8 cellular contexts compared by ENCODE assay signal in genomic region chr3:52454938-52455282, GRCh38. TPM values are rescaled to one million over a fixed set of nuclear protein-coding genes. Genes with fewer than 3 reads are reported as not detected.
DNase-seq lines count a peak whose midpoint lies in the region; ATAC-seq and TF ChIP-seq lines count a peak whose summit lies in the region.

No MANE protein-coding gene starts in this region.

- no peaks in the 10 kb centered on the region for H4K20me1 ChIP-seq in PC-9 (ENCODE audit: insufficient read depth)
- H4K20me1 ChIP-seq in fibroblast of lung (ENCODE audit: control insufficient read depth, extremely low read depth, insufficient read depth, low read length): no peaks in the 10 kb centered on the region

- H2AFZ ChIP-seq in PC-9: peak overlapping the region; percentile 67
- H2AFZ ChIP-seq in fibroblast of lung (ENCODE audit: low read length): peak overlapping the region; percentile 87

- H3K9me3 ChIP-seq in PC-9 (ENCODE audit: insufficient read depth, low read depth) (no peaks in the 10 kb centered on the region), fibroblast of lung (ENCODE audit: control insufficient read depth, insufficient read depth, low read depth, low read length) (no peaks in the 10 kb centered on the region), sigmoid colon (no peaks in the 10 kb centered on the region)

- CTCF ChIA-PET in PC-9 (lab: Charles Lee): no interaction called here

- TSS peak; percentile 34 for BruUV-seq in PC-9 (replicated peaks; lab: Mats Ljungman, UMichigan)

- H3K4me2 ChIP-seq in PC-9 (peak overlapping the region; percentile 77), fibroblast of lung (ENCODE audit: extremely low read depth, insufficient read depth, low read length) (peak overlapping the region; percentile 90)

- peak overlapping the region; percentile 62 for H3K9ac ChIP-seq in fibroblast of lung (ENCODE audit: insufficient read depth, low read length)

- H3F3A ChIP-seq in PC-9 (ENCODE audit: insufficient read depth, low read depth): peaks cover 11% of the 10 kb centered on the region; the same call in 1 of the 2 replicates

- H3K27ac ChIP-seq in PC-9 (no peak overlapping the region), fibroblast of lung (ENCODE audit: insufficient read depth, low read length) (peak overlapping the region; percentile 71), sigmoid colon (peak overlapping the region; percentile 93 to 95 (median 94))

- 11 to 53% methylated on average over 11 of the region's 11 CpGs for WGBS in sigmoid colon, 2 donors

- intact Hi-C loops in PC-9 (cut with micrococcal nuclease; ENCODE audit: unreplicated experiment): loop anchor here (2.0 to 5.0 kb wide), 2 partner anchors 72 to 238 kb away; no protein-coding TSS in a partner anchor
- intact Hi-C loops in sigmoid colon (cut with DNase I): loop anchor here (5.0 kb wide), 2 partner anchors 77 to 783 kb away; partner anchors contain the start of genes NT5DC2 and TEX264

- H3K27me3 ChIP-seq in PC-9 (ENCODE audit: insufficient read depth, low read depth) (no peaks in the 10 kb centered on the region), fibroblast of lung (ENCODE audit: control insufficient read depth, insufficient read depth, low read length) (no peaks in the 10 kb centered on the region), sigmoid colon (no peaks in the 10 kb centered on the region)

- H3K4me3 ChIP-seq in PC-9 (peak overlapping the region; percentile 81; the same call in 1 of the 2 replicates), fibroblast of lung (replicated peaks in 1 of 4; ENCODE audit: control extremely low read depth in 1 of 4, insufficient read depth in 1 of 4, low read depth in 3 of 4, low read length in 4 of 4) (peak overlapping the region; percentile 52 to 89 (median 68)), sigmoid colon (peak overlapping the region; percentile 95 to 96 (median 96))

- DNase-seq in PC-9: no peak
- no peak for DNase-seq in fibroblast of lung (ENCODE audit: low read depth in 2 of 2)
- no peak for DNase-seq in sigmoid colon
- no peak for DNase-seq in superior temporal gyrus (ENCODE audit: extremely low spot score)
- DNase-seq in erythroblast (lab: John Stamatoyannopoulos, UW): no peak
- no peak for DNase-seq in Ammon's horn (ENCODE audit: low spot score)

- H3K9me2 ChIP-seq in PC-9 (ENCODE audit: insufficient read depth): no peaks in the 10 kb centered on the region

- TF ChIP-seq EP300 in sigmoid colon (IDR thresholded peaks at IDR 0.05): no peak

- TF ChIP-seq CTCF in PC-9 (conservative IDR thresholded peaks at IDR 0.05) (no peak), fibroblast of lung (conservative IDR thresholded peaks at IDR 0.05 in 1 of 2, IDR thresholded peaks at IDR 0.05 in 1 of 2; ENCODE audit: low read depth in 1 of 2, low read length in 2 of 2) (no peak), sigmoid colon (IDR thresholded peaks at IDR 0.05) (no peak)

- POLR2A ChIA-PET in PC-9 (lab: Charles Lee; ENCODE audit: unreplicated experiment): no interaction called here

- TF ChIP-seq POLR2A in sigmoid colon (IDR thresholded peaks at IDR 0.05): no peak
- no peak for TF ChIP-seq POLR2A in erythroblast (IDR thresholded peaks at IDR 0.05; ENCODE audit: low read length)

- peaks cover 33% of the 10 kb centered on the region for H3K4me1 ChIP-seq in PC-9 (replicated peaks; ENCODE audit: insufficient read depth)
- peaks cover 7% of the 10 kb centered on the region for H3K4me1 ChIP-seq in fibroblast of lung (ENCODE audit: control insufficient read depth, extremely low read depth, insufficient read depth, low read length)
- peaks cover 0 to 33% (median 27%) of the 10 kb centered on the region in 4 donors for H3K4me1 ChIP-seq in sigmoid colon

- H3K36me3 ChIP-seq in PC-9 (ENCODE audit: low read depth) (no peaks in the 10 kb centered on the region), fibroblast of lung (ENCODE audit: control insufficient read depth, insufficient read depth, low read length) (peaks cover 9% of the 10 kb centered on the region), sigmoid colon (peaks cover 0 to 24% (median 22%) of the 10 kb centered on the region in 4 donors)

- peaks cover 8% of the 10 kb centered on the region; the same call in 1 of the 2 replicates for H3K79me2 ChIP-seq in PC-9 (ENCODE audit: low read depth)
- H3K79me2 ChIP-seq in fibroblast of lung (ENCODE audit: control insufficient read depth, insufficient read depth, low read length): peaks cover 22% of the 10 kb centered on the region

- peak; percentile 6 for ATAC-seq in GM18907 (IDR thresholded peaks at IDR 0.05; ENCODE audit: unreplicated experiment)
- no peak for ATAC-seq in GM18520 (IDR thresholded peaks at IDR 0.05; ENCODE audit: unreplicated experiment)

RNA-seq across cellular contexts. Expression of gene NISCH, which starts 0.5 kb away (rescaled TPM):
- 66.1 and 68.0 TPM in 2 replicates for total RNA-seq in PC-9 (2021)
- 51.4 and 69.9 TPM in 2 replicates for total RNA-seq in fibroblast of lung
- 30.8 and 31.1 TPM in 2 replicates for polyA plus RNA-seq in fibroblast of lung
- polyA plus RNA-seq in fibroblast of lung (2012): 29.8 and 33.1 TPM in 2 replicates
- polyA minus RNA-seq in fibroblast of lung (ENCODE audit: low replicate concordance): 96.5 and 108 TPM in 2 replicates
- 100 to 1,000 TPM in 1 of 4 donors, 10 to 100 TPM in 3; 53.5 to 113 (median 68.4) TPM for total RNA-seq in sigmoid colon
- polyA plus RNA-seq in sigmoid colon: 10 to 100 TPM; 14.3 to 47.4 (median 18.0) TPM

RNA-seq across cellular contexts. Expression of gene TNNC1, which starts 1.1 kb away (rescaled TPM):
- 8.3 and 8.4 TPM in 2 replicates for total RNA-seq in PC-9 (2021)
- total RNA-seq in fibroblast of lung: 0.33 and 0.51 TPM in 2 replicates
- polyA plus RNA-seq in fibroblast of lung: 0.69 and 0.89 TPM in 2 replicates
- polyA plus RNA-seq in fibroblast of lung (2012): 0.70 and 1.3 TPM in 2 replicates
- not detected in 2 replicates for polyA minus RNA-seq in fibroblast of lung (ENCODE audit: low replicate concordance)
- total RNA-seq in sigmoid colon: 1 to 10 TPM in 1 of 4 donors, under 1 TPM in 1, not detected in 2; 0.99 to 2.9 TPM
- 10 to 100 TPM in 2 of 3 donors, 1 to 10 TPM in 1; 2.6 to 34.2 (median 23.6) TPM for polyA plus RNA-seq in sigmoid colon

RNA-seq across cellular contexts. Expression of gene SEMA3G, which starts 10.0 kb away (rescaled TPM):
- 1.3 and 1.4 TPM in 2 replicates for total RNA-seq in PC-9 (2021)
- under 0.01 and 0.17 TPM in 2 replicates for total RNA-seq in fibroblast of lung
- 0.02 TPM in 1 of 2 replicates, not detected in the other for polyA plus RNA-seq in fibroblast of lung
- polyA plus RNA-seq in fibroblast of lung (2012): 0.10 TPM in 1 of 2 replicates, not detected in the other
- not detected in 2 replicates for polyA minus RNA-seq in fibroblast of lung (ENCODE audit: low replicate concordance)
- 1 to 10 TPM; 2.6 to 5.4 (median 4.3) TPM for total RNA-seq in sigmoid colon
- polyA plus RNA-seq in sigmoid colon: 1 to 10 TPM in 1 of 3 donors, under 1 TPM in 2; 0.23 to 7.4 (median 0.60) TPM

RNA-seq across cellular contexts. Expression of gene STAB1, which starts 40.2 kb away (rescaled TPM):
- total RNA-seq in PC-9 (2021): 0.04 TPM in 1 of 2 replicates, not detected in the other
- under 0.01 TPM in 2 replicates for total RNA-seq in fibroblast of lung
- 0.03 and 0.09 TPM in 2 replicates for polyA plus RNA-seq in fibroblast of lung
- 0.01 and 0.07 TPM in 2 replicates for polyA plus RNA-seq in fibroblast of lung (2012)
- 0.33 TPM in 1 of 2 replicates, not detected in the other for polyA minus RNA-seq in fibroblast of lung (ENCODE audit: low replicate concordance)
- total RNA-seq in sigmoid colon: 100 to 1,000 TPM in 3 of 4 donors, 10 to 100 TPM in 1; 92.0 to 138 (median 120) TPM
- 10 to 100 TPM; 18.0 to 63.0 (median 58.5) TPM for polyA plus RNA-seq in sigmoid colon

RNA-seq across cellular contexts. Expression of gene PHF7, which starts 44.5 kb away (rescaled TPM):
- total RNA-seq in PC-9 (2021) (14.0 and 14.5 TPM in 2 replicates), fibroblast of lung (3.1 and 5.0 TPM in 2 replicates), sigmoid colon (10 to 100 TPM in 3 of 4 donors, 1 to 10 TPM in 1; 8.9 to 14.1 (median 11.9) TPM)
- polyA plus RNA-seq in fibroblast of lung (5.2 and 5.5 TPM in 2 replicates), sigmoid colon (10 to 100 TPM in 1 of 3 donors, 1 to 10 TPM in 2; 5.3 to 10.5 (median 9.0) TPM)
- polyA plus RNA-seq in fibroblast of lung (2012): 2.7 and 2.8 TPM in 2 replicates
- polyA minus RNA-seq in fibroblast of lung (ENCODE audit: low replicate concordance): 2.4 TPM in 1 of 2 replicates, not detected in the other
